In genomic region chrX:8179653-8180052, GRCh38 we compare ENCODE assay signal across 13 cellular contexts. TPM values are rescaled to one million over a fixed set of nuclear protein-coding genes. Genes with fewer than 3 reads are reported as not detected.
DNase-seq lines count a peak whose midpoint lies in the region; ATAC-seq and TF ChIP-seq lines count a peak whose summit lies in the region.
"Had no signal": no experiment of that assay in that cellular context is flagged by ENCODE, and none has a peak within 500 bp of the region (broad histone marks: within the 10 kb centered on the region; RNA-seq: fewer than 3 reads in every experiment).

No MANE protein-coding gene starts in this region.

- H3K27ac ChIP-seq in heart left ventricle (no peak overlapping the region), RWPE1 (no peak overlapping the region), foreskin keratinocyte (no peak overlapping the region)
- H3K27ac ChIP-seq: stomach had no signal

- TF ChIP-seq CTCF in heart left ventricle (IDR thresholded peaks at IDR 0.05) (peak in 7 of 12 donors; percentile 12 to 40 (median 34)), RWPE1 (conservative IDR thresholded peaks at IDR 0.05; ENCODE audit: low read depth) (no peak), foreskin keratinocyte (conservative IDR thresholded peaks at IDR 0.05) (peak; percentile 58), type B pancreatic cell (conservative IDR thresholded peaks at IDR 0.05) (peak; percentile 65)

- intact Hi-C loops in heart left ventricle (cut with DNase I) = loop anchor here in 3 of 10 donors (10.0 kb wide), 2 partner anchors 555 to 565 kb away; partner anchors contain the start of gene ANOS1 (in 2 of the 3)
- intact Hi-C loops in left cardiac atrium (cut with DNase I) = loop anchor here in 1 of 2 donors (10.0 kb wide), 1 partner anchor 555 kb away; the partner anchor contains the start of gene ANOS1

- H3K9me3 ChIP-seq in heart left ventricle = no peaks in the 10 kb centered on the region
- H3K9me3 ChIP-seq: stomach had no signal

- H3K36me3 Mint-ChIP-seq in type B pancreatic cell = no peaks in the 10 kb centered on the region
- H3K36me3 Mint-ChIP-seq in effector memory CD8-positive, alpha-beta T cell (ENCODE audit: insufficient read depth) = no peaks in the 10 kb centered on the region

- H3K27me3 ChIP-seq in heart left ventricle (no peaks in the 10 kb centered on the region), foreskin keratinocyte (no peaks in the 10 kb centered on the region)
- H3K27me3 ChIP-seq: stomach had no signal

- CTCF ChIA-PET in RWPE1 (lab: Yijun Ruan, JAX) = interaction anchor here (0.7 kb wide), 1 partner anchor 341 kb away, joined by 3 read pairs; no protein-coding TSS in a partner anchor

- H3K27me3 Mint-ChIP-seq in type B pancreatic cell = no peaks in the 10 kb centered on the region
- H3K27me3 Mint-ChIP-seq in effector memory CD8-positive, alpha-beta T cell = no peaks in the 10 kb centered on the region

- ATAC-seq in heart left ventricle (no peak), left cardiac atrium (no peak), foreskin keratinocyte (no peak)
- ATAC-seq in effector memory CD8-positive, alpha-beta T cell (replicated peaks) = no peak

- TF ChIP-seq POLR2A in heart left ventricle (IDR thresholded peaks at IDR 0.05) = no peak

- H3K4me1 Mint-ChIP-seq in type B pancreatic cell (ENCODE audit: unreplicated experiment) = peaks cover 11% of the 10 kb centered on the region
- no peaks in the 10 kb centered on the region for H3K4me1 Mint-ChIP-seq in effector memory CD8-positive, alpha-beta T cell (ENCODE audit: low read depth in 2 of 2)

- no peak overlapping the region for H3K4me3 ChIP-seq in heart left ventricle
- H3K4me3 ChIP-seq: stomach had no signal

- H3K9me3 Mint-ChIP-seq in type B pancreatic cell = no peaks in the 10 kb centered on the region
- no peaks in the 10 kb centered on the region for H3K9me3 Mint-ChIP-seq in effector memory CD8-positive, alpha-beta T cell

- 17 to 39% (median 25%) methylated on average over 1 of the region's 1 CpG for WGBS in heart left ventricle, 4 donors

- H3K36me3 ChIP-seq in heart left ventricle = no peaks in the 10 kb centered on the region
- H3K36me3 ChIP-seq: stomach had no signal

- DNase-seq in heart left ventricle (no peak), left cardiac atrium (no peak), RWPE1 (ENCODE audit: low spot score) (peak; percentile 14), foreskin keratinocyte (no peak), type B pancreatic cell (ENCODE audit: extremely low spot score, unreplicated experiment) (no peak), HPDE6-E6E7 (ENCODE audit: extremely low spot score) (no peak), NCI-H446 (lab: John Stamatoyannopoulos, UW) (no peak)
- no peak for DNase-seq in effector memory CD8-positive, alpha-beta T cell
- DNase-seq: activated gamma-delta T cell, C1 segment of cervical spinal cord, NCI-H2029 treated with DMSO at 0.1 percent for 48 hours, stomach had no signal

- POLR2A ChIA-PET in RWPE1 (lab: Yijun Ruan, JAX; ENCODE audit: low non-redundant PET) = no interaction called here

- H3K4me3 Mint-ChIP-seq in type B pancreatic cell = no peak overlapping the region
- no peak overlapping the region for H3K4me3 Mint-ChIP-seq in effector memory CD8-positive, alpha-beta T cell

- H3K4me1 ChIP-seq in heart left ventricle = no peaks in the 10 kb centered on the region
- no peaks in the 10 kb centered on the region for H3K4me1 ChIP-seq in foreskin keratinocyte
- H3K4me1 ChIP-seq: stomach had no signal

- no peak overlapping the region for H3K27ac Mint-ChIP-seq in type B pancreatic cell
- no peak overlapping the region for H3K27ac Mint-ChIP-seq in effector memory CD8-positive, alpha-beta T cell

RNA-seq across cellular contexts. Expression of gene VCX2, which starts 8.6 kb away (rescaled TPM):
- total RNA-seq in heart left ventricle (not detected), left cardiac atrium (not detected), foreskin keratinocyte (not detected in 2 replicates), type B pancreatic cell (ENCODE audit: low replicate concordance) (not detected in 2 replicates)
- polyA plus RNA-seq in heart left ventricle (not detected), foreskin keratinocyte (not detected in 2 replicates)
- total RNA-seq: stomach had no signal
- polyA plus RNA-seq: esophagus, stomach had no signal
